ENCODE assay signal across 15 cellular contexts in genomic region chr19:17615889-17616685, GRCh38.
DNase-seq lines count a peak whose midpoint lies in the region; ATAC-seq, FAIRE-seq and TF ChIP-seq lines count a peak whose summit lies in the region.
"Had no signal": no experiment of that assay in that cellular context is flagged by ENCODE, and none has a peak within 500 bp of the region (broad histone marks: within the 10 kb centered on the region; RNA-seq: fewer than 3 reads in every experiment).

No MANE protein-coding gene starts in this region.

- H3K4me3 ChIP-seq in thoracic aorta (peak overlapping the region; percentile 53), small intestine (ENCODE audit: low read depth in 1 of 2, low read length in 2 of 2) (no peak overlapping the region), body of pancreas (no peak overlapping the region)

- no peaks in the 10 kb centered on the region for H3K9me3 Mint-ChIP-seq in activated naive CD8-positive, alpha-beta T cell (ENCODE audit: low read depth)
- no peaks in the 10 kb centered on the region for H3K9me3 Mint-ChIP-seq in activated naive CD8-positive, alpha-beta T cell treated with anti-CD3 and anti-CD28 coated beads, Interleukin-2, amount 50 U/mL, for 24 hours
- no peaks in the 10 kb centered on the region for H3K9me3 Mint-ChIP-seq in WTC11

- H3K4me1 ChIP-seq in thoracic aorta (ENCODE audit: control insufficient read depth in 1 of 2, low read depth in 2 of 2), result peaks cover 0 to 8% of the 10 kb centered on the region in 2 donors
- no peaks in the 10 kb centered on the region for H3K4me1 ChIP-seq in small intestine (ENCODE audit: control insufficient read depth in 2 of 2, insufficient read depth in 1 of 2, low read depth in 1 of 2, low read length in 1 of 2)
- H3K4me1 ChIP-seq in body of pancreas, result no peaks in the 10 kb centered on the region

- H3K27ac ChIP-seq in thoracic aorta (no peak overlapping the region), small intestine (ENCODE audit: low read depth in 1 of 2, low read length in 1 of 2) (no peak overlapping the region), body of pancreas (no peak overlapping the region)
- H3K27ac ChIP-seq: dorsolateral prefrontal cortex had no signal

- H3K36me3 ChIP-seq in thoracic aorta (no peaks in the 10 kb centered on the region), small intestine (ENCODE audit: control insufficient read depth in 2 of 2, insufficient read depth in 2 of 2, low read length in 2 of 2) (no peaks in the 10 kb centered on the region), body of pancreas (replicated peaks in 1 of 2; ENCODE audit: insufficient read depth in 1 of 2, low read depth in 2 of 2) (no peaks in the 10 kb centered on the region)

- whole genome bisulfite sequencing in small intestine, 3 donors, result 23 to 29% (median 28%) methylated on average over 24 to 27 of the region's 27 CpGs
- WGBS in body of pancreas, 2 donors, result 27 to 30% methylated on average over 22 to 24 of the region's 27 CpGs

- H3K27ac Mint-ChIP-seq in activated naive CD8-positive, alpha-beta T cell, result no peak overlapping the region
- no peak overlapping the region for H3K27ac Mint-ChIP-seq in activated naive CD8-positive, alpha-beta T cell treated with anti-CD3 and anti-CD28 coated beads, Interleukin-2, amount 50 U/mL, for 24 hours
- H3K27ac Mint-ChIP-seq in WTC11, result no peak overlapping the region

- H3K9me3 ChIP-seq in thoracic aorta, result no peaks in the 10 kb centered on the region
- no peaks in the 10 kb centered on the region for H3K9me3 ChIP-seq in small intestine (ENCODE audit: control insufficient read depth, low read depth)
- H3K9me3 ChIP-seq in body of pancreas, result peaks cover 0 to under 1% (median 0%) of the 10 kb centered on the region in 3 donors

- H3K36me3 Mint-ChIP-seq in activated naive CD8-positive, alpha-beta T cell, result peaks cover 1% of the 10 kb centered on the region
- H3K36me3 Mint-ChIP-seq in activated naive CD8-positive, alpha-beta T cell treated with anti-CD3 and anti-CD28 coated beads, Interleukin-2, amount 50 U/mL, for 24 hours (ENCODE audit: low read depth), result no peaks in the 10 kb centered on the region
- H3K36me3 Mint-ChIP-seq in WTC11, result peaks cover 31% of the 10 kb centered on the region

- no peak for TF ChIP-seq CTCF in WTC11 (IDR thresholded peaks at IDR 0.05)
- no peak for TF ChIP-seq CTCF in thoracic aorta (IDR thresholded peaks at IDR 0.05)
- TF ChIP-seq CTCF in body of pancreas (IDR thresholded peaks at IDR 0.05), result no peak

- no peak for DNase-seq in activated naive CD8-positive, alpha-beta T cell treated with anti-CD3 and anti-CD28 coated beads, Interleukin-2, amount 50 U/mL, for 24 hours
- no peak for DNase-seq in WTC11 (ENCODE audit: low spot score)
- peak; percentile 6 for DNase-seq in iris pigment epithelial cell (ENCODE audit: low read depth)
- DNase-seq in thoracic aorta (ENCODE audit: low spot score), result no peak
- DNase-seq in small intestine, result no peak
- no peak for DNase-seq in body of pancreas
- DNase-seq: dorsolateral prefrontal cortex, left colon, NCI-H1417, NCI-H446, RPMI8226, T-helper 9 cell had no signal

- H3K27me3 ChIP-seq in thoracic aorta (replicated peaks; ENCODE audit: insufficient read depth), result no peaks in the 10 kb centered on the region
- no peaks in the 10 kb centered on the region for H3K27me3 ChIP-seq in small intestine (ENCODE audit: control insufficient read depth in 2 of 2, insufficient read depth in 2 of 2, low read length in 2 of 2)
- no peaks in the 10 kb centered on the region for H3K27me3 ChIP-seq in body of pancreas

- no peak for FAIRE-seq in small intestine (lab: Jason Lieb, UNC)
- FAIRE-seq: frontal cortex had no signal

- POLR2A ChIA-PET in WTC11 (lab: Charles Lee), result no interaction called here

- no peak for TF ChIP-seq POLR2A in body of pancreas (IDR thresholded peaks at IDR 0.05)

- no peak for ATAC-seq in activated naive CD8-positive, alpha-beta T cell treated with anti-CD3 and anti-CD28 coated beads, Interleukin-2, amount 50 U/mL, for 24 hours
- ATAC-seq in WTC11, result no peak
- ATAC-seq in thoracic aorta (ENCODE audit: insufficient number of reproducible peaks, low FRiP score, low read depth), result no peak
- ATAC-seq in HG02938 (IDR thresholded peaks at IDR 0.05; ENCODE audit: unreplicated experiment), result no peak
- ATAC-seq in body of pancreas, result no peak
- ATAC-seq: left colon had no signal

- CTCF ChIA-PET in WTC11 (lab: Charles Lee), result interaction anchor here (1.3 to 3.0 kb wide), 3 partner anchors 10 to 120 kb away, joined by 3 to 21 read pairs (median 4); no protein-coding TSS in a partner anchor

- intact Hi-C loops in body of pancreas (cut with DNase I), result loop anchor here (10.0 kb wide), 1 partner anchor 159 kb away; no protein-coding TSS in a partner anchor

- H3K27me3 Mint-ChIP-seq in activated naive CD8-positive, alpha-beta T cell, result peaks cover 16% of the 10 kb centered on the region
- peaks cover 44% of the 10 kb centered on the region for H3K27me3 Mint-ChIP-seq in activated naive CD8-positive, alpha-beta T cell treated with anti-CD3 and anti-CD28 coated beads, Interleukin-2, amount 50 U/mL, for 24 hours
- no peaks in the 10 kb centered on the region for H3K27me3 Mint-ChIP-seq in WTC11 (ENCODE audit: low read depth)

- H3K4me1 Mint-ChIP-seq in activated naive CD8-positive, alpha-beta T cell (ENCODE audit: low read depth), result peaks cover 4% of the 10 kb centered on the region
- H3K4me1 Mint-ChIP-seq in activated naive CD8-positive, alpha-beta T cell treated with anti-CD3 and anti-CD28 coated beads, Interleukin-2, amount 50 U/mL, for 24 hours, result peaks cover 2% of the 10 kb centered on the region
- peaks cover 9% of the 10 kb centered on the region for H3K4me1 Mint-ChIP-seq in WTC11

- H3K4me3 Mint-ChIP-seq in activated naive CD8-positive, alpha-beta T cell, result peak overlapping the region; percentile 30
- H3K4me3 Mint-ChIP-seq in activated naive CD8-positive, alpha-beta T cell treated with anti-CD3 and anti-CD28 coated beads, Interleukin-2, amount 50 U/mL, for 24 hours, result no peak overlapping the region
- H3K4me3 Mint-ChIP-seq in WTC11, result 0 out of 2 replicates have a peak overlapping the region, but pooled peaks have one; percentile 12

TF ChIP-seq in WTC11, 78 proteins besides CTCF, POLR2A, EP300 and RAD21 (continues in another document):
- TF ChIP-seq ETV6 (CRISPR knock-in tag; IDR thresholded peaks at IDR 0.05) (no peak), MXD4 (CRISPR knock-in tag; IDR thresholded peaks at IDR 0.05; ENCODE audit: borderline replicate concordance) (no peak), IRF2 (CRISPR knock-in tag; IDR thresholded peaks at IDR 0.05; ENCODE audit: borderline replicate concordance, low read depth) (no peak), JUN (CRISPR knock-in tag; IDR thresholded peaks at IDR 0.05) (no peak), ZNF232 (CRISPR knock-in tag; IDR thresholded peaks at IDR 0.05) (no peak), TCF7 (CRISPR knock-in tag; IDR thresholded peaks at IDR 0.05; ENCODE audit: low read depth) (no peak), CREM (CRISPR knock-in tag; IDR thresholded peaks at IDR 0.05) (no peak), OVOL2 (CRISPR knock-in tag; IDR thresholded peaks at IDR 0.05; ENCODE audit: borderline replicate concordance) (no peak), ESRRA (CRISPR knock-in tag; IDR thresholded peaks at IDR 0.05; ENCODE audit: borderline replicate concordance) (no peak), ZNF532 (CRISPR knock-in tag; IDR thresholded peaks at IDR 0.05; ENCODE audit: borderline replicate concordance) (no peak), GRHL2 (CRISPR knock-in tag; IDR thresholded peaks at IDR 0.05; ENCODE audit: insufficient replicate concordance, severe bottlenecking) (no peak), ATF2 (CRISPR knock-in tag; IDR thresholded peaks at IDR 0.05; ENCODE audit: borderline replicate concordance, low read depth) (no peak), ELF4 (CRISPR knock-in tag; IDR thresholded peaks at IDR 0.05; ENCODE audit: low read depth) (no peak)
